29 cellular contexts compared by ENCODE assay signal in the genomic region with DNA sequence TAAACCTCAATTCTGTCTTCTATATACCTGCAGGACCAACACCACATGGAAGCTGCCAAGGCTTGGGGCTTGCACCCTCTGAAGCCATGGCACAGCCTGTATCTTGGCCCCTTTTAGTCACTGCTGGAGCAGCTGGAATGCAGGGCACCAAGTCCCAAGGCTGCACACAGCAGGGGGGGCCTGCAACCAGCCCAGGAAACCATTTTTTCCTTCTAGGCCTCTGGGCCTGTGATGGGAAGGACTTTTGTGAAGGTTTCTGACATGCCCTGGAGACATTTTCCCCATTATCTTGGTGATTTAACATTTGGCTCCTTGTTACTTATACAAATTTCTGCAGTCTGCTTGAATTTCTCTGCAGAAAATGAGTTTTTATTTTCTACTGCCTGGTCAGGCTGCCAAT.
"Had no signal": no experiment of that assay in that cellular context is flagged by ENCODE, and none has a peak within 500 bp of the region (broad histone marks: within the 10 kb centered on the region; RNA-seq: fewer than 3 reads in every experiment).

No MANE protein-coding gene starts in this region.

- H3K4me3 Mint-ChIP-seq: stimulated activated effector memory CD8-positive, alpha-beta T cell treated with anti-CD3 and anti-CD28 coated beads, Interleukin-12 subunit alpha, Interleukin-12 subunit beta, amount 100 ng/mL, for 72 hours; stimulated activated memory B cell treated with anti-CD40 and anti-IgM and Interleukin-4, amounts not matched to agents 10 μg/mL and 1 μg/mL and 100 μg/mL, for 72 hours; stimulated activated naive B cell treated with anti-CD40 and anti-IgM and Interleukin-4, amounts not matched to agents 10 μg/mL and 1 μg/mL and 100 μg/mL, for 72 hours; stimulated activated naive CD8-positive, alpha-beta T cell treated with anti-CD3 and anti-CD28 coated beads, Interleukin-15, amount 100 ng/mL, for 72 hours; stimulated activated naive CD8-positive, alpha-beta T cell treated with anti-CD3 and anti-CD28 coated beads, Interleukin-15, Interleukin-2, amounts not matched to agents 100 ng/mL and 50 ng/mL, for 24 hours; type B pancreatic cell had no signal

- H3K36me3 Mint-ChIP-seq: stimulated activated effector memory CD8-positive, alpha-beta T cell treated with anti-CD3 and anti-CD28 coated beads, Interleukin-12 subunit alpha, Interleukin-12 subunit beta, amount 100 ng/mL, for 72 hours; type B pancreatic cell had no signal

- H3K27ac ChIP-seq: stomach, suprapubic skin, testis, thoracic aorta, thyroid gland, tibial artery, tibial nerve, transverse colon, upper lobe of left lung, upper lobe of right lung, uterus, vagina had no signal

- ATAC-seq: stimulated activated effector memory CD8-positive, alpha-beta T cell treated with anti-CD3 and anti-CD28 coated beads, Interleukin-12 subunit alpha, Interleukin-12 subunit beta, amount 100 ng/mL, for 72 hours; stimulated activated memory B cell treated with anti-CD40 and anti-IgM and Interleukin-4, amounts not matched to agents 10 μg/mL and 1 μg/mL and 100 μg/mL, for 72 hours; stimulated activated naive B cell treated with anti-CD40 and anti-IgM and Interleukin-4, amounts not matched to agents 10 μg/mL and 1 μg/mL and 100 μg/mL, for 72 hours; stimulated activated naive CD8-positive, alpha-beta T cell treated with anti-CD3 and anti-CD28 coated beads, Interleukin-15, amount 100 ng/mL, for 72 hours; stimulated activated naive CD8-positive, alpha-beta T cell treated with anti-CD3 and anti-CD28 coated beads, Interleukin-15, Interleukin-2, amounts not matched to agents 100 U/mL and 50 U/mL, for 24 hours; upper lobe of right lung had no signal

- DNase-seq: stimulated activated CD4-positive, alpha-beta T cell treated with anti-CD3 and anti-CD28 coated beads, Interleukin-2, amount 100 ng/mL, for 48 hours; stimulated activated CD4-positive, alpha-beta T cell treated with anti-CD3 and anti-CD28 coated beads, Interleukin-4, amount 100 ng/mL, for 1 hour; stimulated activated CD4-positive, alpha-beta T cell treated with anti-CD3 and anti-CD28 coated beads, Interleukin-4, amount 100 ng/mL, for 24 hours; stimulated activated CD4-positive, alpha-beta T cell treated with anti-CD3 and anti-CD28 coated beads, Interleukin-4, amount 100 ng/mL, for 4 hours; stimulated activated CD8-positive, alpha-beta memory T cell treated with anti-CD3 and anti-CD28 coated beads, Interleukin-4, amount 100 ng/mL, for 48 hours; stimulated activated naive B cell treated with anti-CD40 and anti-IgM and Interleukin-4, amounts not matched to agents 10 μg/mL and 1 μg/mL and 100 μg/mL, for 72 hours; stimulated activated naive CD4-positive, alpha-beta T cell; stimulated activated naive CD4-positive, alpha-beta T cell treated with Interleukin-2 at 50 U/mL for 16 hours; stimulated activated naive CD8-positive, alpha-beta T cell treated with anti-CD3 and anti-CD28 coated beads, Interleukin-15, amount 100 ng/mL, for 72 hours; stimulated activated naive CD8-positive, alpha-beta T cell treated with anti-CD3 and anti-CD28 coated beads, Interleukin-15, Interleukin-2, amounts not matched to agents 100 U/mL and 50 U/mL, for 24 hours; stomach; substantia nigra; testis; thyroid gland; tibial artery; transverse colon; trophoblast cell; upper lobe of left lung; upper lobe of right lung; uterus had no signal

- FAIRE-seq: urothelium cell line had no signal

- H3K9me3 ChIP-seq: suprapubic skin, testis, thoracic aorta, thyroid gland, uterus, vagina had no signal

- H3K36me3 ChIP-seq: stomach, suprapubic skin, thoracic aorta, thyroid gland, tibial artery, tibial nerve, transverse colon, upper lobe of left lung, upper lobe of right lung, uterus, vagina had no signal

- H3K4me3 ChIP-seq: stomach, suprapubic skin, testis, thoracic aorta, thyroid gland, tibial artery, tibial nerve, transverse colon, upper lobe of left lung, upper lobe of right lung, uterus, vagina had no signal

- H3K27me3 Mint-ChIP-seq: stimulated activated memory B cell treated with anti-CD40 and anti-IgM and Interleukin-4, amounts not matched to agents 10 μg/mL and 1 μg/mL and 100 μg/mL, for 72 hours; stimulated activated naive B cell treated with anti-CD40 and anti-IgM and Interleukin-4, amounts not matched to agents 10 μg/mL and 1 μg/mL and 100 μg/mL, for 72 hours; stimulated activated naive CD8-positive, alpha-beta T cell treated with anti-CD3 and anti-CD28 coated beads, Interleukin-15, amount 100 ng/mL, for 72 hours; stimulated activated naive CD8-positive, alpha-beta T cell treated with anti-CD3 and anti-CD28 coated beads, Interleukin-15, Interleukin-2, amounts not matched to agents 100 ng/mL and 50 ng/mL, for 24 hours had no signal

- H3K27ac Mint-ChIP-seq: stimulated activated effector memory CD8-positive, alpha-beta T cell treated with anti-CD3 and anti-CD28 coated beads, Interleukin-12 subunit alpha, Interleukin-12 subunit beta, amount 100 ng/mL, for 72 hours; stimulated activated memory B cell treated with anti-CD40 and anti-IgM and Interleukin-4, amounts not matched to agents 10 μg/mL and 1 μg/mL and 100 μg/mL, for 72 hours; stimulated activated naive B cell treated with anti-CD40 and anti-IgM and Interleukin-4, amounts not matched to agents 10 μg/mL and 1 μg/mL and 100 μg/mL, for 72 hours; stimulated activated naive CD8-positive, alpha-beta T cell treated with anti-CD3 and anti-CD28 coated beads, Interleukin-15, amount 100 ng/mL, for 72 hours; stimulated activated naive CD8-positive, alpha-beta T cell treated with anti-CD3 and anti-CD28 coated beads, Interleukin-15, Interleukin-2, amounts not matched to agents 100 ng/mL and 50 ng/mL, for 24 hours; type B pancreatic cell had no signal

- H3K4me1 ChIP-seq: stomach, suprapubic skin, testis, thyroid gland, tibial nerve, transverse colon, upper lobe of left lung, upper lobe of right lung, uterus, vagina had no signal

- H3K4me1 Mint-ChIP-seq: stimulated activated memory B cell treated with anti-CD40 and anti-IgM and Interleukin-4, amounts not matched to agents 10 μg/mL and 1 μg/mL and 100 μg/mL, for 72 hours had no signal
